In genomic region chr2:20052229-20052871, GRCh38 we compare ENCODE assay signal across 8 cellular contexts. TPM values are rescaled to one million over a fixed set of nuclear protein-coding genes. Genes with fewer than 3 reads are reported as not detected.
DNase-seq lines count a peak whose midpoint lies in the region; ATAC-seq and TF ChIP-seq lines count a peak whose summit lies in the region.

No MANE protein-coding gene starts in this region.

- H3K27me3 ChIP-seq in heart left ventricle (no peaks in the 10 kb centered on the region), left lung (no peaks in the 10 kb centered on the region), aorta (ENCODE audit: control insufficient read depth in 1 of 2, insufficient read depth in 2 of 2, low read length in 1 of 2) (no peaks in the 10 kb centered on the region)

- no peaks in the 10 kb centered on the region for H3K36me3 ChIP-seq in heart left ventricle
- H3K36me3 ChIP-seq in left lung: no peaks in the 10 kb centered on the region
- no peaks in the 10 kb centered on the region for H3K36me3 ChIP-seq in aorta (ENCODE audit: control insufficient read depth in 1 of 2, insufficient read depth in 2 of 2, low read length in 1 of 2)

- H3K27ac ChIP-seq in heart left ventricle (peak overlapping the region; percentile 94 to 99 (median 98)), adipose tissue (ENCODE audit: low read depth, low read length) (peak overlapping the region; percentile 56), left lung (peak overlapping the region; percentile 98 to 99), aorta (ENCODE audit: low read depth in 1 of 2, low read length in 2 of 2) (peak overlapping the region in 1 of 2 donors; percentile 98)

- TF ChIP-seq CTCF in heart left ventricle (IDR thresholded peaks at IDR 0.05): no peak
- TF ChIP-seq CTCF in left lung (IDR thresholded peaks at IDR 0.05): peak in 1 of 2 donors; percentile 2

- no peak for DNase-seq in heart left ventricle
- DNase-seq in Right ventricle myocardium inferior (ENCODE audit: missing footprints): no peak
- DNase-seq in left lung: no peak
- no peak for DNase-seq in aorta
- DNase-seq in SKM-1 treated with dmso at 0.1 percent for 144 hours (lab: John Stamatoyannopoulos, UW; ENCODE audit: unreplicated experiment): no peak

- ATAC-seq in heart left ventricle (no peak), Right ventricle myocardium inferior (no peak), left lung (peak; percentile 0), aorta (ENCODE audit: low FRiP score) (no peak), HG03439 (IDR thresholded peaks at IDR 0.05; ENCODE audit: unreplicated experiment) (no peak), HG03159 (IDR thresholded peaks at IDR 0.05; ENCODE audit: unreplicated experiment) (no peak)

- TF ChIP-seq POLR2A in heart left ventricle (IDR thresholded peaks at IDR 0.05): no peak

- H3K4me3 ChIP-seq in heart left ventricle: peak overlapping the region; percentile 27 to 91 (median 76)
- peak overlapping the region; percentile 61 to 76 for H3K4me3 ChIP-seq in left lung
- H3K4me3 ChIP-seq in aorta (ENCODE audit: low read length in 2 of 2): peak overlapping the region; percentile 54 to 80

- WGBS in heart left ventricle, 4 donors: 1 to 3% (median 2%) methylated on average over 10 of the region's 10 CpGs
- WGBS in adipose tissue, 3 donors: 0 to 3% (median 2%) methylated on average over 10 of the region's 10 CpGs
- WGBS in aorta, 2 donors: 1% methylated on average over 10 of the region's 10 CpGs

- intact Hi-C loops in heart left ventricle (cut with DNase I): loop anchor here in 4 of 10 donors (5.0 kb wide), 4 partner anchors 35 to 295 kb away; partner anchors contain the start of gene TTC32 (in 1 of the 4)
- intact Hi-C loops in Right ventricle myocardium inferior (cut with DNase I): loop anchor here (2.0 kb wide), 2 partner anchors 18 to 38 kb away; no protein-coding TSS in a partner anchor
- intact Hi-C loops in left lung (cut with DNase I): no loop called here
- intact Hi-C loops in aorta (cut with DNase I): no loop called here

- no peaks in the 10 kb centered on the region for H3K9me3 ChIP-seq in heart left ventricle
- no peaks in the 10 kb centered on the region for H3K9me3 ChIP-seq in left lung
- no peaks in the 10 kb centered on the region for H3K9me3 ChIP-seq in aorta (ENCODE audit: control insufficient read depth, low read length)

- H3K4me1 ChIP-seq in heart left ventricle (peaks cover 0 to 39% (median 28%) of the 10 kb centered on the region in 12 donors), left lung (peaks cover 17 to 38% of the 10 kb centered on the region in 2 donors), aorta (ENCODE audit: control insufficient read depth in 1 of 2, insufficient read depth in 2 of 2, low read length in 2 of 2) (peaks cover 0 to 1% of the 10 kb centered on the region in 2 donors)

RNA-seq across cellular contexts. Expression of gene LAPTM4A, which starts 0.9 kb away (rescaled TPM):
- total RNA-seq in heart left ventricle (100 to 1,000 TPM; 159 to 241 (median 177) TPM), Right ventricle myocardium inferior (242 TPM), left lung (100 to 1,000 TPM; 220 to 300 TPM), aorta (100 to 1,000 TPM; 211 to 241 TPM)
- polyA plus RNA-seq in heart left ventricle (100 to 1,000 TPM; 107 to 232 TPM), adipose tissue (100 to 1,000 TPM; 167 to 266 (median 175) TPM), aorta (100 to 1,000 TPM; 252 to 327 TPM)

RNA-seq across cellular contexts. Expression of gene MATN3, which starts 39.9 kb away (rescaled TPM):
- under 1 TPM in 5 of 9 donors, not detected in 4; 0.12 to 0.48 (median 0.25) TPM for total RNA-seq in heart left ventricle
- under 1 TPM; 0.19 to 0.29 TPM for polyA plus RNA-seq in heart left ventricle
- 0.19 TPM for total RNA-seq in Right ventricle myocardium inferior
- polyA plus RNA-seq in adipose tissue: 1 to 10 TPM in 2 of 3 donors, under 1 TPM in 1; 0.36 to 2.8 (median 1.1) TPM
- 1 to 10 TPM; 3.7 to 9.1 TPM for total RNA-seq in left lung
- 1 to 10 TPM; 1.6 to 1.8 TPM for total RNA-seq in aorta
- polyA plus RNA-seq in aorta: 1 to 10 TPM in 1 of 2 donors, under 1 TPM in 1; 0.13 to 1.9 TPM
